Comparison of ENCODE assay signal across 8 cellular contexts in genomic region chr16:720507-720989, GRCh38. TPM values are rescaled to one million over a fixed set of nuclear protein-coding genes. Genes with fewer than 3 reads are reported as not detected.
DNase-seq lines count a peak whose midpoint lies in the region; ATAC-seq and TF ChIP-seq lines count a peak whose summit lies in the region.

No MANE protein-coding gene starts in this region.

- H3K9ac ChIP-seq in Loucy (ENCODE audit: low read depth, low read length, poor library complexity, severe bottlenecking) (peak overlapping the region; percentile 91), neural progenitor cell (peak overlapping the region; percentile 22)

- H3K4me3 Mint-ChIP-seq in neural progenitor cell = peak overlapping the region; percentile 89

- H3F3A ChIP-seq in Loucy (ENCODE audit: low read depth) (no peaks in the 10 kb centered on the region), neural progenitor cell (ENCODE audit: low read depth) (peaks cover 29% of the 10 kb centered on the region)

- H4K20me1 ChIP-seq in Loucy (ENCODE audit: insufficient read depth, low read length, poor library complexity, severe bottlenecking) (no peaks in the 10 kb centered on the region), neural progenitor cell (ENCODE audit: low read depth) (peaks cover 61% of the 10 kb centered on the region)

- ATAC-seq in GM21367 (IDR thresholded peaks at IDR 0.05; ENCODE audit: unreplicated experiment) = peak; percentile 4

- 0 out of 2 replicates have a peak, but pooled peaks have one; percentile 19 for TF ChIP-seq CTCF in Loucy (conservative IDR thresholded peaks at IDR 0.05; ENCODE audit: low read length)
- peak; percentile 34 for TF ChIP-seq CTCF in neural progenitor cell (IDR thresholded peaks at IDR 0.05)

- peak overlapping the region; percentile 73; the same call in 1 of the 2 replicates for H2AFZ ChIP-seq in Loucy (ENCODE audit: low read length)
- H2AFZ ChIP-seq in neural progenitor cell (replicated peaks) = peak overlapping the region; percentile 84

- H3K4me3 ChIP-seq in Loucy (ENCODE audit: low read length, poor library complexity, severe bottlenecking) (peak overlapping the region; percentile 83), neural progenitor cell (peak overlapping the region; percentile 85)

- H3K27ac ChIP-seq in neural progenitor cell = peak overlapping the region; percentile 80

- peak; percentile 79 for DNase-seq in ELR (ENCODE audit: low read depth)
- DNase-seq in activated T-cell treated with anti-CD3 and anti-CD28 coated beads, Interleukin-2, amount 50 U/mL, for 1 hour = peak; percentile 42
- peak; percentile 30 for DNase-seq in fibroblast of the conjunctiva (ENCODE audit: low read depth)
- peak; percentile 81 for DNase-seq in neural progenitor cell (ENCODE audit: low spot score)
- DNase-seq in germinal center (ENCODE audit: low spot score) = no peak
- DNase-seq in NCI-H187 treated with DMSO at 0.1 percent for 48 hours (lab: John Stamatoyannopoulos, UW) = no peak

- no peaks in the 10 kb centered on the region for H3K79me2 ChIP-seq in Loucy (ENCODE audit: insufficient read depth, low read length)
- H3K79me2 ChIP-seq in neural progenitor cell (ENCODE audit: low read depth) = no peaks in the 10 kb centered on the region

- H3K36me3 ChIP-seq in Loucy (ENCODE audit: insufficient read depth, low read length) (no peaks in the 10 kb centered on the region), neural progenitor cell (no peaks in the 10 kb centered on the region)

- H3K4me1 ChIP-seq in Loucy (ENCODE audit: insufficient read depth, low read length, poor library complexity, severe bottlenecking) (peaks cover 7% of the 10 kb centered on the region), neural progenitor cell (peaks cover 34% of the 10 kb centered on the region)

- peaks cover 11% of the 10 kb centered on the region for H3K27me3 Mint-ChIP-seq in neural progenitor cell (ENCODE audit: insufficient read depth, low read depth)

- H3K9me3 Mint-ChIP-seq in neural progenitor cell = no peaks in the 10 kb centered on the region

- H3K27me3 ChIP-seq in Loucy (ENCODE audit: insufficient read depth, low read length, poor library complexity, severe bottlenecking) (no peaks in the 10 kb centered on the region), neural progenitor cell (peaks cover 5% of the 10 kb centered on the region)

- peak overlapping the region; percentile 85 for H3K4me2 ChIP-seq in Loucy (ENCODE audit: low read depth, low read length, poor library complexity, severe bottlenecking)
- H3K4me2 ChIP-seq in neural progenitor cell = peak overlapping the region; percentile 98

- H3K27ac Mint-ChIP-seq in neural progenitor cell = peak overlapping the region; percentile 81

- H3K9me3 ChIP-seq in Loucy (ENCODE audit: insufficient read depth, low read depth, low read length) = no peaks in the 10 kb centered on the region
- no peaks in the 10 kb centered on the region for H3K9me3 ChIP-seq in neural progenitor cell (ENCODE audit: low read depth)

- peaks cover 2% of the 10 kb centered on the region for H3K36me3 Mint-ChIP-seq in neural progenitor cell

- H3K9me2 ChIP-seq in Loucy (replicated peaks; ENCODE audit: low read depth, low read length) = no peaks in the 10 kb centered on the region

- peaks cover 27% of the 10 kb centered on the region for H3K4me1 Mint-ChIP-seq in neural progenitor cell

RNA-seq across cellular contexts. Expression of gene ANTKMT, which starts 0.4 kb away (rescaled TPM):
- 7.5 and 20.9 TPM in 2 replicates for total RNA-seq in neural progenitor cell (ENCODE audit: low replicate concordance)

RNA-seq across cellular contexts. Expression of gene METRN, which starts 5.6 kb away (rescaled TPM):
- 24.3 and 110 TPM in 2 replicates for total RNA-seq in neural progenitor cell (ENCODE audit: low replicate concordance)

RNA-seq across cellular contexts. Expression of gene CCDC78, which starts 5.7 kb away (rescaled TPM):
- 0.67 and 3.7 TPM in 2 replicates for total RNA-seq in neural progenitor cell (ENCODE audit: low replicate concordance)

RNA-seq across cellular contexts. Expression of gene HAGHL, which starts 6.4 kb away (rescaled TPM):
- 1.0 and 5.4 TPM in 2 replicates for total RNA-seq in neural progenitor cell (ENCODE audit: low replicate concordance)

RNA-seq across cellular contexts. Expression of gene FBXL16, which starts 14.9 kb away (rescaled TPM):
- total RNA-seq in neural progenitor cell (ENCODE audit: low replicate concordance) = 0.13 and 0.65 TPM in 2 replicates

Comparison
In these comparisons a context has a peak if more than half of its experiments do, and no peak if none do; other contexts are left out.
1. DNase-seq: peak in ELR (single experiment), activated T-cell treated with anti-CD3 and anti-CD28 coated beads, Interleukin-2, amount 50 U/mL, for 1 hour (single experiment), fibroblast of the conjunctiva (single experiment) and neural progenitor cell (single experiment); none in germinal center (single experiment) and NCI-H187 treated with DMSO at 0.1 percent for 48 hours (single experiment).